In genomic region chr15:55289011-55289572, GRCh38 we compare ENCODE assay signal across 9 cellular contexts. TPM values are rescaled to one million over a fixed set of nuclear protein-coding genes. Genes with fewer than 3 reads are reported as not detected.
DNase-seq lines count a peak whose midpoint lies in the region; ATAC-seq, FAIRE-seq and TF ChIP-seq lines count a peak whose summit lies in the region.
"Had no signal": no experiment of that assay in that cellular context is flagged by ENCODE, and none has a peak within 500 bp of the region (broad histone marks: within the 10 kb centered on the region; RNA-seq: fewer than 3 reads in every experiment).

No MANE protein-coding gene starts in this region.

- SMC1A ChIA-PET in GM12878 (lab: Charles Lee; ENCODE audit: uncharacterized antibody, unreplicated experiment) = interaction anchor here (0.6 to 2.4 kb wide), 8 partner anchors 12 to 73 kb away, joined by 3 to 13 read pairs (median 5); partner anchors contain the start of genes PIGB and PIGBOS1

- RAD21 ChIA-PET in GM12878 (lab: Charles Lee; ENCODE audit: unreplicated experiment) = interaction anchor here (2.9 to 3.2 kb wide), 2 partner anchors 32 to 72 kb away, joined by 19 to 26 read pairs; no protein-coding TSS in a partner anchor

- no peaks in the 10 kb centered on the region for H3K36me3 ChIP-seq in GM12878 (ENCODE audit: control insufficient read depth in 2 of 2, insufficient read depth in 2 of 2, low read length in 1 of 2)

- 8% methylated on average over 11 of the region's 15 CpGs for WGBS in GM12878 (ENCODE audit: insufficient coverage, insufficient replicate concordance, low lambda C conversion rate, missing lambda C conversion rate)

- peak overlapping the region; percentile 82 for H3K4me2 ChIP-seq in GM12878 (ENCODE audit: control insufficient read depth, insufficient read depth)

- CTCF ChIA-PET in GM12878 (lab: Yijun Ruan, JAX) = interaction anchor here (0.7 to 3.0 kb wide), 5 partner anchors 30 to 1163 kb away, joined by 3 to 34 read pairs (median 3); partner anchors contain the start of genes PIGB, PIGBOS1 and RSL24D1

- TF ChIP-seq POLR2A in GM12878 (IDR thresholded peaks at IDR 0.05; ENCODE audit: low read depth, low read length) = no peak

- no peaks in the 10 kb centered on the region; the same call in 1 of the 2 replicates for H3K4me1 ChIP-seq in GM12878 (ENCODE audit: control insufficient read depth, insufficient read depth, low read length)

- H3K27ac ChIP-seq in GM12878 (ENCODE audit: control insufficient read depth, insufficient read depth) = peak overlapping the region; percentile 65

- no peak for TF ChIP-seq EP300 in GM12878 (IDR thresholded peaks at IDR 0.05; ENCODE audit: borderline replicate concordance in 1 of 2, control insufficient read depth in 1 of 2, low read depth in 2 of 2, low read length in 2 of 2)

- POLR2A ChIA-PET in GM12878 (lab: Charles Lee) = no interaction called here

- no peak for TF ChIP-seq RAD21 in GM12878 (IDR thresholded peaks at IDR 0.05; ENCODE audit: insufficient read depth, low read depth, low read length)

- in situ Hi-C loops in SK-MEL-5 (cut with HindIII; ENCODE audit: low pct_unique_long_range_greater_than_20kb, low sequenced_read_pairs) (no loop called here), GM12878 (cut with MboI) (no loop called here)

- no peaks in the 10 kb centered on the region for H4K20me1 ChIP-seq in GM12878 (ENCODE audit: control insufficient read depth, insufficient read depth)

- peak overlapping the region; percentile 89 for H3K4me3 ChIP-seq in GM12878

- peak overlapping the region; percentile 66 for H3K9ac ChIP-seq in GM12878 (ENCODE audit: control insufficient read depth, insufficient read depth, low read length)

- TF ChIP-seq CTCF in GM10266 (IDR thresholded peaks at IDR 0.05; ENCODE audit: control insufficient read depth, insufficient read depth, low read depth, missing control alignments) = no peak
- TF ChIP-seq CTCF in GM12878 (IDR thresholded peaks at IDR 0.05 in 2 of 3, conservative IDR thresholded peaks at IDR 0.05 in 1 of 3; ENCODE audit: control insufficient read depth in 2 of 3, extremely low read depth in 1 of 3, insufficient read depth in 1 of 3, low read depth in 3 of 3, low read length in 3 of 3) = no peak

- FAIRE-seq in GM12878 (lab: Jason Lieb, UNC) = no peak
- FAIRE-seq in HTR-8/SVneo (lab: Jason Lieb, UNC) = no peak
- FAIRE-seq: endometrium had no signal

- no peaks in the 10 kb centered on the region for H3K27me3 ChIP-seq in GM12878 (replicated peaks in 1 of 2; ENCODE audit: control insufficient read depth in 2 of 2, insufficient read depth in 2 of 2, low read length in 1 of 2)

- intact Hi-C loops in GM12878 (cut with micrococcal nuclease; ENCODE audit: unreplicated experiment) = loop anchor here (1.0 to 10.0 kb wide), 4 partner anchors 34 to 1326 kb away; no protein-coding TSS in a partner anchor

- H2AFZ ChIP-seq in GM12878 (ENCODE audit: control insufficient read depth, low read depth, low read length) = peak overlapping the region; percentile 81

- no peaks in the 10 kb centered on the region for H3K9me3 ChIP-seq in GM12878 (replicated peaks; ENCODE audit: control insufficient read depth, insufficient read depth, low read length)

- peaks cover 14% of the 10 kb centered on the region for H3K79me2 ChIP-seq in GM12878 (ENCODE audit: control insufficient read depth, insufficient read depth, low read length)

- BruUV-seq in GM12878 (replicated peaks; lab: Mats Ljungman, UMichigan) = no TSS peak

- peak; percentile 43 for DNase-seq in GM10266 (ENCODE audit: extremely low spot score)
- DNase-seq in SK-MEL-5 (ENCODE audit: low read depth, low spot score) = peak; percentile 53
- no peak for DNase-seq in GM12878 (ENCODE audit: low read depth, low spot score)
- peak; percentile 45 for DNase-seq in iPS-NIHi7 (ENCODE audit: extremely low spot score)
- peak; percentile 31 to 39 for DNase-seq in stimulated activated CD4-positive, alpha-beta T cell treated with anti-CD3 and anti-CD28 coated beads, Interleukin-15, amount 100 ng/mL, for 48 hours (ENCODE audit: low read depth in 2 of 2)
- no peak for DNase-seq in cortex of kidney (lab: John Stamatoyannopoulos, UW)
- DNase-seq in HTR-8/SVneo (ENCODE audit: insufficient read length, low spot score) = no peak

- ATAC-seq in HG02938 (IDR thresholded peaks at IDR 0.05; ENCODE audit: unreplicated experiment) (peak; percentile 23), GM12878 (peak; percentile 30)

TF ChIP-seq in GM12878, 131 proteins besides CTCF, POLR2A, EP300 and RAD21 (continues in another document):
- no peak for TF ChIP-seq ZSCAN29 (IDR thresholded peaks at IDR 0.05)
- TF ChIP-seq NFXL1 (IDR thresholded peaks at IDR 0.05; ENCODE audit: borderline replicate concordance) = no peak

RNA-seq across cellular contexts. Expression of gene RAB27A, which starts 0.5 kb away (rescaled TPM):
- total RNA-seq in SK-MEL-5 (2014; rRNA removed; shearing (Covaris generic)) = 96.4 and 97.7 TPM in 2 replicates
- 59.7 and 77.3 TPM in 2 replicates for polyA plus RNA-seq in SK-MEL-5 (2015; cell fraction: cytosol; rRNA removed)
- polyA plus RNA-seq in SK-MEL-5 (2015; cell fraction: nucleus; rRNA removed) = 51.9 and 67.9 TPM in 2 replicates
- 104 and 107 TPM in 2 replicates for total RNA-seq in GM12878 (2013; cell fraction: nucleolus; rRNA removed)
- total RNA-seq in GM12878 (2014; rRNA removed) (13.3 and 15.4 TPM in 2 replicates), GM12878 (2014; rRNA removed; fragmentation: Illumina TruSeq; extraction: Trizol) (27.6 and 30.8 TPM in 2 replicates), GM12878 (2021) (52.2 and 53.2 TPM in 2 replicates)
- polyA plus RNA-seq in GM12878 (2011; ENCODE audit: low read depth) = 14.9 TPM
- polyA plus RNA-seq in GM12878 (2011; rRNA removed) (139 and 184 TPM in 2 replicates), GM12878 (2014; fragmentation: Illumina TruSeq; extraction: Trizol) (65.4 and 85.6 TPM in 2 replicates), GM12878 (2014; fragmentation: Nextera tagmentation; extraction: Ambion mirVana) (10 to 100 TPM; 24.6 to 36.5 TPM), GM12878 (2014; rRNA removed) (44.3 and 50.6 TPM in 2 replicates), GM12878 (2016; fragmentation: Nextera tagmentation; extraction: Ambion mirVana) (10 to 100 TPM; 32.0 to 33.9 TPM)
- polyA plus RNA-seq in GM12878 (2011; cell fraction: cytosol; rRNA removed) = 55.6 and 70.9 TPM in 2 replicates
- 35.5 and 42.4 TPM in 2 replicates for polyA plus RNA-seq in GM12878 (2011; cell fraction: nucleus; rRNA removed)
- polyA plus RNA-seq in GM12878 (2012) = 17.4 and 27.6 TPM in 2 replicates
- 38.7 and 48.9 TPM in 2 replicates for polyA minus RNA-seq in GM12878 (2011; rRNA and poly(A)+ RNA removed)
- polyA minus RNA-seq in GM12878 (2011; cell fraction: cytosol; rRNA and poly(A)+ RNA removed) = 20.4 and 23.8 TPM in 2 replicates
- polyA minus RNA-seq in GM12878 (2011; cell fraction: nucleus; rRNA and poly(A)+ RNA removed) = 14.3 and 20.1 TPM in 2 replicates

RNA-seq across cellular contexts. Expression of gene PIGBOS1, which starts 29.8 kb away (rescaled TPM):
- total RNA-seq in SK-MEL-5 (2014; rRNA removed; shearing (Covaris generic)) = 17.7 and 27.7 TPM in 2 replicates
- 19.5 and 27.3 TPM in 2 replicates for polyA plus RNA-seq in SK-MEL-5 (2015; cell fraction: cytosol; rRNA removed)
- polyA plus RNA-seq in SK-MEL-5 (2015; cell fraction: nucleus; rRNA removed) = 4.1 and 15.3 TPM in 2 replicates
- 18.0 and 21.5 TPM in 2 replicates for total RNA-seq in GM12878 (2013; cell fraction: nucleolus; rRNA removed)
- total RNA-seq in GM12878 (2014; rRNA removed) (7.1 and 8.1 TPM in 2 replicates), GM12878 (2014; rRNA removed; fragmentation: Illumina TruSeq; extraction: Trizol) (14.0 and 14.1 TPM in 2 replicates), GM12878 (2021) (7.1 and 7.6 TPM in 2 replicates)
- polyA plus RNA-seq in GM12878 (2011; ENCODE audit: low read depth) = 13.4 TPM
- polyA plus RNA-seq in GM12878 (2011; rRNA removed) (9.9 and 17.1 TPM in 2 replicates), GM12878 (2014; fragmentation: Illumina TruSeq; extraction: Trizol) (5.7 and 9.0 TPM in 2 replicates), GM12878 (2014; fragmentation: Nextera tagmentation; extraction: Ambion mirVana) (10 to 100 TPM; 19.9 to 24.7 TPM), GM12878 (2014; rRNA removed) (10.5 and 12.5 TPM in 2 replicates), GM12878 (2016; fragmentation: Nextera tagmentation; extraction: Ambion mirVana) (10 to 100 TPM; 10.0 to 13.2 TPM)
- 8.7 and 11.8 TPM in 2 replicates for polyA plus RNA-seq in GM12878 (2011; cell fraction: cytosol; rRNA removed)
- polyA plus RNA-seq in GM12878 (2011; cell fraction: nucleus; rRNA removed) = 3.9 and 5.1 TPM in 2 replicates
- 12.8 and 18.7 TPM in 2 replicates for polyA plus RNA-seq in GM12878 (2012)
- 2.2 and 2.6 TPM in 2 replicates for polyA minus RNA-seq in GM12878 (2011; rRNA and poly(A)+ RNA removed)
- 4.0 and 5.2 TPM in 2 replicates for polyA minus RNA-seq in GM12878 (2011; cell fraction: cytosol; rRNA and poly(A)+ RNA removed)
- 7.7 and 16.2 TPM in 2 replicates for polyA minus RNA-seq in GM12878 (2011; cell fraction: nucleus; rRNA and poly(A)+ RNA removed)

RNA-seq across cellular contexts. Expression of gene PIGB, which starts 29.9 kb away (rescaled TPM):
- total RNA-seq in SK-MEL-5 (2014; rRNA removed; shearing (Covaris generic)) = 24.3 and 24.6 TPM in 2 replicates
- 13.8 and 16.9 TPM in 2 replicates for polyA plus RNA-seq in SK-MEL-5 (2015; cell fraction: cytosol; rRNA removed)
- polyA plus RNA-seq in SK-MEL-5 (2015; cell fraction: nucleus; rRNA removed) = 28.7 and 44.0 TPM in 2 replicates
- total RNA-seq in GM12878 (2013; cell fraction: nucleolus; rRNA removed) = 76.7 and 77.5 TPM in 2 replicates
- total RNA-seq in GM12878 (2014; rRNA removed) (20.7 and 25.9 TPM in 2 replicates), GM12878 (2014; rRNA removed; fragmentation: Illumina TruSeq; extraction: Trizol) (27.8 and 28.7 TPM in 2 replicates), GM12878 (2021) (21.2 and 23.7 TPM in 2 replicates)
- 16.8 TPM for polyA plus RNA-seq in GM12878 (2011; ENCODE audit: low read depth)
- polyA plus RNA-seq in GM12878 (2011; rRNA removed) (46.0 and 58.3 TPM in 2 replicates), GM12878 (2014; fragmentation: Illumina TruSeq; extraction: Trizol) (23.8 and 30.8 TPM in 2 replicates), GM12878 (2014; fragmentation: Nextera tagmentation; extraction: Ambion mirVana) (10 to 100 TPM; 22.7 to 44.6 TPM), GM12878 (2014; rRNA removed) (16.9 and 17.9 TPM in 2 replicates), GM12878 (2016; fragmentation: Nextera tagmentation; extraction: Ambion mirVana) (10 to 100 TPM; 26.6 to 35.4 TPM)
- polyA plus RNA-seq in GM12878 (2011; cell fraction: cytosol; rRNA removed) = 18.0 and 20.1 TPM in 2 replicates
- polyA plus RNA-seq in GM12878 (2011; cell fraction: nucleus; rRNA removed) = 34.0 and 35.9 TPM in 2 replicates
- polyA plus RNA-seq in GM12878 (2012) = 13.7 and 18.8 TPM in 2 replicates
- 22.5 and 25.7 TPM in 2 replicates for polyA minus RNA-seq in GM12878 (2011; rRNA and poly(A)+ RNA removed)
- polyA minus RNA-seq in GM12878 (2011; cell fraction: cytosol; rRNA and poly(A)+ RNA removed) = 5.7 and 13.0 TPM in 2 replicates
- 19.1 and 28.2 TPM in 2 replicates for polyA minus RNA-seq in GM12878 (2011; cell fraction: nucleus; rRNA and poly(A)+ RNA removed)

Comparison
In these comparisons a context has a peak if more than half of its experiments do, and no peak if none do; other contexts are left out.
1. DNase-seq: peak in GM10266 (single experiment), SK-MEL-5 (single experiment), iPS-NIHi7 (single experiment) and stimulated activated CD4-positive, alpha-beta T cell treated with anti-CD3 and anti-CD28 coated beads, Interleukin-15, amount 100 ng/mL, for 48 hours (2 of 2); none in GM12878 (single experiment), cortex of kidney (single experiment) and HTR-8/SVneo (single experiment).